Comparison of ENCODE assay signal across 15 cellular contexts in the genomic region with DNA sequence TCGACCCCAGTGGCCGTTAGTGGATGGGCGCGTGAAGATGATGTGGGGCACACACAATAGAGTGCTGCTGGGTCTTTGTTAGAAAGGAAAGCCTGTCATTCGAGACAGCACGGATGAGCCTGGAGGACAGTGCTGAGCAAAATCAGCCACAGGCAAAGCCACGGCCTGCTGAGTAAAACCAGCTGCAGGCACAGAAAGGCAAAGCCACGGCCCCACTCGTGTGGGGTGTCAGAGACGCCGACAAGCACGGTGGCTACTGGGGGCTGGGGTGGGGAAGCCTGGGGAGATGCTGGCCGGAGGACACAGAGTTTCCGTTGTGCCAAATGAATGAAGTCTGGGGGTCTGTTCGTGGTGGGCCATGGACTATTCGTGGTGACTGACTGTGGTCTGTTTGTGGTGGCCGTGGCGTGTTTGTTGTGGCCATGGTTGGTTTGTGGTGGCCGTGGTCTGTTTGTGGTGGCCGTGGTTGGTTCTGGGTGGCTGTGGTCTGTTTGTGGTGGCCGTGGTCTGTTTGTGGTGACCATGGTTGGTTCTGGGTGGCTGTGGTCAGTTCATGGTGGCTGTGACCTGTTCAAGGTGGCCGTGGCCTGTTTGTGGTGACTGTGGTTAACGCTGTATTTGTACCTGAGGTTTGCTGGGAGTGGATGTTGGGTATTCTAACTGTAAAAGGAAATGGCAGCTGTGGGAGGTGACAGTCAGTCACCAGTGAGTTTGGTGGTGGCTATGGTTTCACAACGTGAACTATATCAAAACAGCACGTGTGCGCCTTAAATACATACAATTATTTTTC. TPM values are rescaled to one million over a fixed set of nuclear protein-coding genes. Genes with fewer than 3 reads are reported as not detected.
DNase-seq lines count a peak whose midpoint lies in the region; ATAC-seq and TF ChIP-seq lines count a peak whose summit lies in the region.
"Had no signal": no experiment of that assay in that cellular context is flagged by ENCODE, and none has a peak within 500 bp of the region (broad histone marks: within the 10 kb centered on the region; RNA-seq: fewer than 3 reads in every experiment).

No MANE protein-coding gene starts in this region.

- peak overlapping the region; percentile 80 for H3K27ac Mint-ChIP-seq in activated CD4-positive, alpha-beta T cell treated with anti-CD3 and anti-CD28 coated beads, Interleukin-2, amount 10 ng/mL, durations not matched to agents 7 days and 5 days
- peak overlapping the region; percentile 93 to 97 for H3K27ac Mint-ChIP-seq in activated naive CD4-positive, alpha-beta T cell treated with anti-CD3 and anti-CD28 coated beads, Interleukin-2, amount 50 U/mL, for 72 hours
- H3K27ac Mint-ChIP-seq in natural killer cell treated with Interleukin-12 subunit alpha and Interleukin-12 subunit beta and Interleukin-15 and Interleukin-18, amount 100 ng/mL, for 72 hours, result peak overlapping the region; percentile 58 to 79
- H3K27ac Mint-ChIP-seq in endodermal cell, result no peak overlapping the region
- H3K27ac Mint-ChIP-seq: H9 had no signal

- H3K27ac ChIP-seq in endodermal cell (ENCODE audit: low read depth, low read length), result no peak overlapping the region
- H3K27ac ChIP-seq: left ventricle myocardium inferior, uterus had no signal

- POLR2A ChIA-PET in activated CD4-positive, alpha-beta T cell treated with anti-CD3 and anti-CD28 coated beads, Interleukin-2, amount 10 ng/mL, durations not matched to agents 7 days and 5 days (lab: Charles Lee), result no interaction called here

- peak in 1 of 2 donors; percentile 84 for ATAC-seq in activated naive CD4-positive, alpha-beta T cell treated with anti-CD3 and anti-CD28 coated beads, Interleukin-2, amount 50 U/mL, for 72 hours
- no peak for ATAC-seq in natural killer cell treated with Interleukin-12 subunit alpha and Interleukin-12 subunit beta and Interleukin-15 and Interleukin-18, amount 100 ng/mL, for 72 hours
- ATAC-seq in HG03045 (IDR thresholded peaks at IDR 0.05; ENCODE audit: unreplicated experiment), result no peak

- no peaks in the 10 kb centered on the region for H3K36me3 ChIP-seq in endodermal cell (ENCODE audit: control insufficient read depth, insufficient read depth, low read length)
- H3K36me3 ChIP-seq: uterus had no signal

- no peak for TF ChIP-seq CTCF in endodermal cell (conservative IDR thresholded peaks at IDR 0.05)

- H3K9me3 ChIP-seq in endodermal cell (ENCODE audit: control insufficient read depth, low read length), result no peaks in the 10 kb centered on the region
- H3K9me3 ChIP-seq: Caco-2, left ventricle myocardium inferior, spleen, uterus had no signal

- no peaks in the 10 kb centered on the region for H3K27me3 Mint-ChIP-seq in activated CD4-positive, alpha-beta T cell treated with anti-CD3 and anti-CD28 coated beads, Interleukin-2, amount 10 ng/mL, durations not matched to agents 7 days and 5 days
- peaks cover 0 to under 1% of the 10 kb centered on the region in 2 donors for H3K27me3 Mint-ChIP-seq in natural killer cell treated with Interleukin-12 subunit alpha and Interleukin-12 subunit beta and Interleukin-15 and Interleukin-18, amount 100 ng/mL, for 72 hours
- H3K27me3 Mint-ChIP-seq in endodermal cell (ENCODE audit: insufficient read depth), result no peaks in the 10 kb centered on the region

- peaks cover 3% of the 10 kb centered on the region for H3K4me1 Mint-ChIP-seq in activated CD4-positive, alpha-beta T cell treated with anti-CD3 and anti-CD28 coated beads, Interleukin-2, amount 10 ng/mL, durations not matched to agents 7 days and 5 days
- H3K4me1 Mint-ChIP-seq in natural killer cell treated with Interleukin-12 subunit alpha and Interleukin-12 subunit beta and Interleukin-15 and Interleukin-18, amount 100 ng/mL, for 72 hours (ENCODE audit: low read depth in 2 of 2), result peaks cover 5 to 10% of the 10 kb centered on the region in 2 donors
- peaks cover 13% of the 10 kb centered on the region for H3K4me1 Mint-ChIP-seq in endodermal cell

- WGBS in endodermal cell (ENCODE audit: insufficient coverage in 1 of 2, insufficient read length in 1 of 2), 2 experiments, result 93 to 96% methylated on average over 16 to 26 of the region's 26 CpGs

- no peak for DNase-seq in activated CD4-positive, alpha-beta T cell treated with anti-CD3 and anti-CD28 coated beads, Interleukin-2, amount 10 ng/mL, durations not matched to agents 7 days and 5 days
- DNase-seq in activated CD4-positive, alpha-beta T cell treated with anti-CD3 and anti-CD28 coated beads, Interleukin-2, amount 50 U/mL, for 4 hours, result no peak
- peak; percentile 38 for DNase-seq in NCI-H2081 treated with DMSO at 0.1 percent for 48 hours (lab: John Stamatoyannopoulos, UW)
- peak in 1 of 2 donors; percentile 69 for DNase-seq in activated naive CD4-positive, alpha-beta T cell treated with anti-CD3 and anti-CD28 coated beads, Interleukin-2, amount 50 U/mL, for 72 hours (ENCODE audit: low spot score in 2 of 2)
- no peak for DNase-seq in natural killer cell treated with Interleukin-12 subunit alpha and Interleukin-12 subunit beta and Interleukin-15 and Interleukin-18, amount 100 ng/mL, for 72 hours (ENCODE audit: low spot score)
- no peak for DNase-seq in endodermal cell
- no peak for DNase-seq in SW 1271 (lab: John Stamatoyannopoulos, UW)
- DNase-seq: Caco-2, H9, left ventricle myocardium inferior, RPMI8226, spleen, uterus had no signal

- H3K4me3 ChIP-seq in endodermal cell (ENCODE audit: low read length), result no peak overlapping the region
- H3K4me3 ChIP-seq: left ventricle myocardium inferior, spleen, uterus had no signal

- no peaks in the 10 kb centered on the region for H3K27me3 ChIP-seq in endodermal cell (ENCODE audit: control insufficient read depth, insufficient read depth, low read length, poor library complexity, severe bottlenecking)
- H3K27me3 ChIP-seq: uterus had no signal

- H3K4me3 Mint-ChIP-seq in activated CD4-positive, alpha-beta T cell treated with anti-CD3 and anti-CD28 coated beads, Interleukin-2, amount 10 ng/mL, durations not matched to agents 7 days and 5 days, result peak overlapping the region; percentile 5
- peak overlapping the region; percentile 53 for H3K4me3 Mint-ChIP-seq in natural killer cell treated with Interleukin-12 subunit alpha and Interleukin-12 subunit beta and Interleukin-15 and Interleukin-18, amount 100 ng/mL, for 72 hours
- no peak overlapping the region for H3K4me3 Mint-ChIP-seq in endodermal cell
- H3K4me3 Mint-ChIP-seq: H9 had no signal

- no peaks in the 10 kb centered on the region for H3K36me3 Mint-ChIP-seq in activated CD4-positive, alpha-beta T cell treated with anti-CD3 and anti-CD28 coated beads, Interleukin-2, amount 10 ng/mL, durations not matched to agents 7 days and 5 days (ENCODE audit: low read depth)
- no peaks in the 10 kb centered on the region for H3K36me3 Mint-ChIP-seq in activated naive CD4-positive, alpha-beta T cell treated with anti-CD3 and anti-CD28 coated beads, Interleukin-2, amount 50 U/mL, for 72 hours
- no peaks in the 10 kb centered on the region for H3K36me3 Mint-ChIP-seq in natural killer cell treated with Interleukin-12 subunit alpha and Interleukin-12 subunit beta and Interleukin-15 and Interleukin-18, amount 100 ng/mL, for 72 hours
- H3K36me3 Mint-ChIP-seq in endodermal cell (ENCODE audit: low read depth), result peaks cover 12% of the 10 kb centered on the region

- H3K9me3 Mint-ChIP-seq in activated CD4-positive, alpha-beta T cell treated with anti-CD3 and anti-CD28 coated beads, Interleukin-2, amount 10 ng/mL, durations not matched to agents 7 days and 5 days, result peaks cover 6% of the 10 kb centered on the region
- H3K9me3 Mint-ChIP-seq in activated naive CD4-positive, alpha-beta T cell treated with anti-CD3 and anti-CD28 coated beads, Interleukin-2, amount 50 U/mL, for 72 hours, result no peaks in the 10 kb centered on the region
- peaks cover 3% of the 10 kb centered on the region for H3K9me3 Mint-ChIP-seq in natural killer cell treated with Interleukin-12 subunit alpha and Interleukin-12 subunit beta and Interleukin-15 and Interleukin-18, amount 100 ng/mL, for 72 hours
- no peaks in the 10 kb centered on the region for H3K9me3 Mint-ChIP-seq in endodermal cell

- H3K4me1 ChIP-seq in endodermal cell (ENCODE audit: control insufficient read depth, insufficient read depth, low read length), result peaks cover 3% of the 10 kb centered on the region
- H3K4me1 ChIP-seq: uterus had no signal

- CTCF ChIA-PET in activated CD4-positive, alpha-beta T cell treated with anti-CD3 and anti-CD28 coated beads, Interleukin-2, amount 10 ng/mL, durations not matched to agents 7 days and 5 days (lab: Charles Lee), result interaction anchor here (0.6 to 0.7 kb wide), 2 partner anchors 60 to 73 kb away, joined by 3 read pairs; no protein-coding TSS in a partner anchor

- H3K9ac ChIP-seq in endodermal cell (ENCODE audit: extremely low read depth, low read length, poor library complexity, severe bottlenecking), result no peak overlapping the region

RNA-seq across cellular contexts. Expression of a gene that starts 36.3 kb away (rescaled TPM):
- 1 to 10 TPM; 1.2 to 1.4 TPM for total RNA-seq in activated CD4-positive, alpha-beta T cell treated with anti-CD3 and anti-CD28 coated beads, Interleukin-2, amount 10 ng/mL, durations not matched to agents 7 days and 5 days
- 10 to 100 TPM in 1 of 2 donors, 1 to 10 TPM in 1; 4.8 to 14.2 TPM for total RNA-seq in activated naive CD4-positive, alpha-beta T cell treated with anti-CD3 and anti-CD28 coated beads, Interleukin-2, amount 50 U/mL, for 72 hours
- total RNA-seq in natural killer cell treated with Interleukin-12 subunit alpha and Interleukin-12 subunit beta and Interleukin-15 and Interleukin-18, amount 100 ng/mL, for 72 hours, result under 1 TPM; 0.56 to 0.74 TPM
- 10 to 100 TPM; 48.0 to 49.9 TPM for total RNA-seq in endodermal cell
- 29.6 TPM for polyA plus RNA-seq in endodermal cell (2013, experiment 1 of 2)
- polyA plus RNA-seq in endodermal cell (2013, experiment 2 of 2), result 27.9 TPM
- total RNA-seq: MCF 10A had no signal
